1 cellular context compared by ENCODE assay signal in the genomic region with DNA sequence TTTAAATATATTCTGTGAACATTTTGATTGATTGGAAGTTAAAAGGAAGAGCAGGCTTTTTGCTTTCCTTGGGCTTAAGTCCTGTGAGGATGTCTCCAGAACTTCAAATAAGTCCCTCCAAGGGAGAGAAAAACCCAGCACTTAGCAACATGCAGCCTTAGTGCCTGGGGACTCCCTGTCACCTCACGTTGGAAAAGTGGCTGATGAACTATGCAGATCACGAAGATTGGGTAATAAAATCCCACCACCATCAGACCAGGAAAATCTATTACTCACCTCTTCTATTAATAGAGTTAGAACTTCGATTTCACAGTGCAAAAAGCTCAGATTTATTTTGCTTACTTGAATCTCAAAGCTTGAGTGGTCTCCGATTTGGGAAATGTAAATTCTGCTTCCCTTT.
TF ChIP-seq lines count a peak whose summit lies in the region.

No MANE protein-coding gene starts in this region.

TF ChIP-seq in IMR-90, 13 proteins besides CTCF, POLR2A, EP300 and RAD21:
- TF ChIP-seq CEBPB (IDR thresholded peaks at IDR 0.05; ENCODE audit: low read depth, low read length) (peak; percentile 59; the same call in 1 of the 2 replicates), MAZ (IDR thresholded peaks at IDR 0.05; ENCODE audit: borderline replicate concordance, low read depth, low read length) (no peak)
